Comparison of ENCODE assay signal across 20 cellular contexts in genomic region chr1:50488876-50489275, GRCh38.
"Had no signal": no experiment of that assay in that cellular context is flagged by ENCODE, and none has a peak within 500 bp of the region (broad histone marks: within the 10 kb centered on the region; RNA-seq: fewer than 3 reads in every experiment).

No MANE protein-coding gene starts in this region.

- ATAC-seq: HepG2, K562, Panc1, PC-3 had no signal

- H3K27ac ChIP-seq: KMS-11, RWPE1 had no signal

- H3K9me3 ChIP-seq: SK-N-SH had no signal

- H3K4me2 ChIP-seq: KMS-11, SK-N-SH had no signal

- DNase-seq: Kasumi-1, MM.1S, NCI-H1092 treated with DMSO at 0.1 percent for 48 hours, NCI-H1436 treated with DMSO at 0.1 percent for 48 hours, NCI-H1694, NCI-H1930, NCI-H2081, NCI-H2107, NCI-H2227 treated with DMSO at 0.1 percent for 48 hours, NCI-H524, NCI-H526 treated with DMSO at 0.1 percent for 48 hours, NCI-H748 treated with DMSO at 0.1 percent for 48 hours, PC-3, SHP77, SK-N-SH had no signal

- H3K4me3 ChIP-seq: K562 had no signal

- H3K9ac ChIP-seq: KMS-11, SK-N-SH had no signal
